9 cellular contexts compared by ENCODE assay signal in the genomic region with DNA sequence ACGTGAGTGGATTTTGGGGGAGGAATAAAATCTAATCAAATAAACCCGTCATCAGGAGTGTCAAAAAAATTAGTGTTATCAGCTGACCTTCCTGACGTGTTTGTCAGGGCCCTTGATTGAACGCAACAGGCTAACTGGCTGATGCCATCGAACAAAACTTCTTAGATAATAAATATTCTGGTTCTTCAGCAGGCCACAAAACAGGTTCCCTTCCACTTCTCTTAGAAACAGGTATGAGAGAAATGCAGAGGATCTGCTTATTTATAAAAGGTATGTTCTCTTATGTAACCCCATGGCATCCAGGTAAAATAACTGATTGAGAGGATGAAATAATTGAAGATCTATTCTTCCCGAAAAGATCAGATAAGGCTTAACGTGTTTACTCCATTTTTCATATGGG.
"Had no signal": no experiment of that assay in that cellular context is flagged by ENCODE, and none has a peak within 500 bp of the region (broad histone marks: within the 10 kb centered on the region; RNA-seq: fewer than 3 reads in every experiment).

No MANE protein-coding gene starts in this region.

- ATAC-seq: GM23338, HCT116 had no signal

- DNase-seq: GM23248, GOT3, H7, H9, HCEC 1CT, HFFc6 had no signal

- H3K36me3 ChIP-seq: HAP-1 had no signal

- H3K4me2 ChIP-seq: GM23338 had no signal

- H3K4me3 ChIP-seq: GM23248, GM23338, HAP-1 had no signal

- H3K9me3 ChIP-seq: HAP-1 had no signal

- H3K27ac ChIP-seq: GM23248 had no signal

- H2AFZ ChIP-seq: GM23248 had no signal

- H3K9ac ChIP-seq: GM23248 had no signal
